ENCODE assay signal across 1 cellular context in genomic region chr15:101251830-101252820, GRCh38.
A peak's percentile ranks its signal among the peaks of the same experiment; 100 is the strongest.
TF ChIP-seq lines count a peak whose summit lies in the region.

CHSY1 (minus strand) TSS chr15:101252048; CDS start chr15:101251456, 592 bp downstream.

TF ChIP-seq in IMR-90, 13 proteins besides CTCF, POLR2A, EP300 and RAD21 (continued from another document):
- TF ChIP-seq ELK1 (IDR thresholded peaks at IDR 0.05; ENCODE audit: borderline replicate concordance, low read depth, low read length), result no peak
- no peak for TF ChIP-seq NFE2L2 (IDR thresholded peaks at IDR 0.05; ENCODE audit: low read depth, low read length)
- no peak for TF ChIP-seq MAFK (IDR thresholded peaks at IDR 0.05; ENCODE audit: low read depth, low read length)
- peak; percentile 60 for TF ChIP-seq BHLHE40 (IDR thresholded peaks at IDR 0.05; ENCODE audit: low read depth, low read length)
- no peak for TF ChIP-seq SMC3 (IDR thresholded peaks at IDR 0.05; ENCODE audit: low read depth, low read length)
- peak; percentile 92 for TF ChIP-seq USF2 (IDR thresholded peaks at IDR 0.05; ENCODE audit: low read depth, low read length)
- TF ChIP-seq FOS (IDR thresholded peaks at IDR 0.05; ENCODE audit: low read depth, low read length), result no peak
- peak; percentile 96 for TF ChIP-seq MAZ (IDR thresholded peaks at IDR 0.05; ENCODE audit: borderline replicate concordance, low read depth, low read length)
- TF ChIP-seq CHD1 (IDR thresholded peaks at IDR 0.05; ENCODE audit: low read depth, low read length), result peak; percentile 83; the same call in 1 of the 2 replicates
- no peak for TF ChIP-seq RFX5 (IDR thresholded peaks at IDR 0.05; ENCODE audit: low read depth, low read length)
